ENCODE assay signal across 25 cellular contexts in the genomic region with DNA sequence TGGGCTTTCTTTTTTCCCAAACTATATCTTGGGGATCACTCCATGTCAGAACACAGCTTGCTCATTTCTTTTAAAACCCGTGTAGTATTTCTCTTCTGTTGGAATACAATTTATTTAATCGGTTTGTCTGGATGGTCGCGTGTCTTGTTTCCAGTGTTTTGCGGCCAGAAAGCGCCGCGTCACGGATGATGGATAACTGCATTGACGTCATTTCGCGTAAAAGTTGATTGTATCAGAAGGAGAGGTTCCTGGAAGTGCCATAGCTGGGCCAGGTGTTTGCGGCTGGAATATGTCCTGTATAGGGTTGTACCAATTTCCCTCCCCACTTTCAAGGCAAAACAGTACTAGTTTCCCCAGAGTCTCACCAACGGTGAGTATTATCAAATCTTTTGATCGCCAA. TPM values are rescaled to one million over a fixed set of nuclear protein-coding genes. Genes with fewer than 3 reads are reported as not detected.
DNase-seq lines count a peak whose midpoint lies in the region; ATAC-seq lines count a peak whose summit lies in the region.
"Had no signal": no experiment of that assay in that cellular context is flagged by ENCODE, and none has a peak within 500 bp of the region (broad histone marks: within the 10 kb centered on the region; RNA-seq: fewer than 3 reads in every experiment).

No MANE protein-coding gene starts in this region.

- H3K4me1 Mint-ChIP-seq in activated naive CD4-positive, alpha-beta T cell treated with anti-CD3 and anti-CD28 coated beads, Interleukin-2, amount 50 U/mL, for 24 hours: no peaks in the 10 kb centered on the region
- H3K4me1 Mint-ChIP-seq: CD8-positive, alpha-beta memory T cell; GM23338; H9 had no signal

- no peak for ATAC-seq in GM18511 (IDR thresholded peaks at IDR 0.05; ENCODE audit: unreplicated experiment)
- no peak for ATAC-seq in right cardiac atrium
- ATAC-seq: A549, GM12878, GM23338, HCT116 had no signal

- no peak overlapping the region for H3K27ac ChIP-seq in right cardiac atrium (ENCODE audit: low read length)
- H3K27ac ChIP-seq: A549; BLaER1 treated with 17β-estradiol and CSF1 and Interleukin-3, amounts not matched to agents 10 nM and 100 nM had no signal

- H3K27me3 Mint-ChIP-seq in activated naive CD4-positive, alpha-beta T cell treated with anti-CD3 and anti-CD28 coated beads, Interleukin-2, amount 50 U/mL, for 24 hours: peaks cover 5% of the 10 kb centered on the region

- H3K27ac Mint-ChIP-seq in activated naive CD4-positive, alpha-beta T cell treated with anti-CD3 and anti-CD28 coated beads, Interleukin-2, amount 50 U/mL, for 24 hours: peak overlapping the region; percentile 3
- H3K27ac Mint-ChIP-seq: CD14-positive monocyte; CD4-positive, alpha-beta T cell; CD8-positive, alpha-beta memory T cell; GM23338; H9 had no signal

- no peaks in the 10 kb centered on the region for H3K36me3 Mint-ChIP-seq in activated naive CD4-positive, alpha-beta T cell treated with anti-CD3 and anti-CD28 coated beads, Interleukin-2, amount 50 U/mL, for 24 hours
- H3K36me3 Mint-ChIP-seq: CD14-positive monocyte had no signal

- H3K9me3 ChIP-seq in right cardiac atrium (ENCODE audit: control insufficient read depth, low read length): no peaks in the 10 kb centered on the region
- H3K9me3 ChIP-seq: A549; BE2C; BLaER1 treated with 17β-estradiol and CSF1 and Interleukin-3, amounts not matched to agents 10 nM and 100 nM had no signal

- no peaks in the 10 kb centered on the region for H3K4me1 ChIP-seq in right cardiac atrium (ENCODE audit: control insufficient read depth, insufficient read depth, low read length)
- H3K4me1 ChIP-seq: BE2C had no signal

- 93% methylated on average over 15 of the region's 15 CpGs for WGBS in right cardiac atrium

- intact Hi-C loops in right cardiac atrium (cut with DNase I): no loop called here

- no peak overlapping the region for H3K4me3 ChIP-seq in right cardiac atrium (ENCODE audit: low read length)
- H3K4me3 ChIP-seq: A549; BLaER1 treated with 17β-estradiol and CSF1 and Interleukin-3, amounts not matched to agents 10 nM and 100 nM; GM12878; GM23338 had no signal

- in situ Hi-C loops in KBM-7 (cut with MboI; ENCODE audit: low pct_unique_long_range_greater_than_20kb, low sequenced_read_pairs): no loop called here

- H3K9me3 Mint-ChIP-seq in activated naive CD4-positive, alpha-beta T cell treated with anti-CD3 and anti-CD28 coated beads, Interleukin-2, amount 50 U/mL, for 24 hours: no peaks in the 10 kb centered on the region
- H3K9me3 Mint-ChIP-seq: CD4-positive, alpha-beta T cell had no signal

- H3K27me3 ChIP-seq in right cardiac atrium (ENCODE audit: control insufficient read depth, insufficient read depth): no peaks in the 10 kb centered on the region
- H3K27me3 ChIP-seq: BE2C had no signal

- no peak overlapping the region for H3K4me3 Mint-ChIP-seq in activated naive CD4-positive, alpha-beta T cell treated with anti-CD3 and anti-CD28 coated beads, Interleukin-2, amount 50 U/mL, for 24 hours
- H3K4me3 Mint-ChIP-seq: CD14-positive monocyte; CD4-positive, alpha-beta T cell; CD8-positive, alpha-beta memory T cell; GM23338; H9 had no signal

- DNase-seq in activated naive CD4-positive, alpha-beta T cell treated with anti-CD3 and anti-CD28 coated beads, Interleukin-2, amount 50 U/mL, for 16 hours: no peak
- peak; percentile 72 for DNase-seq in KBM-7
- DNase-seq in SHP77 treated with DMSO at 0.1 percent for 48 hours (lab: John Stamatoyannopoulos, UW): peak; percentile 95
- peak; percentile 22 for DNase-seq in islet precursor cell
- no peak for DNase-seq in right cardiac atrium
- DNase-seq: 8988T; ACHN; AML-193; BE2C; CD4-positive, alpha-beta T cell; CD8-positive, alpha-beta memory T cell; DMS53; DND-41; EL; GDM1; H9 had no signal

RNA-seq across cellular contexts. Expression of a gene that starts 9.7 kb away (rescaled TPM):
- total RNA-seq in right cardiac atrium: not detected
- polyA plus RNA-seq in right cardiac atrium: not detected
- total RNA-seq: CD4-positive, alpha-beta T cell; CD8-positive, alpha-beta memory T cell; GM12878; GM23338; H4; H9 had no signal
- polyA plus RNA-seq: A549; CD14-positive monocyte; CD8-positive, alpha-beta memory T cell; GM12878; GM23338 had no signal

RNA-seq across cellular contexts. Expression of a gene that starts 32.5 kb away (rescaled TPM):
- total RNA-seq in right cardiac atrium: not detected
- not detected for polyA plus RNA-seq in right cardiac atrium
- total RNA-seq: CD4-positive, alpha-beta T cell; CD8-positive, alpha-beta memory T cell; GM12878; GM23338; H4; H9 had no signal
- polyA plus RNA-seq: A549; CD14-positive monocyte; CD8-positive, alpha-beta memory T cell; GM12878; GM23338 had no signal

RNA-seq across cellular contexts. Expression of a gene that starts 58.5 kb away (rescaled TPM):
- not detected for total RNA-seq in right cardiac atrium
- polyA plus RNA-seq in right cardiac atrium: not detected
- total RNA-seq: CD4-positive, alpha-beta T cell; CD8-positive, alpha-beta memory T cell; GM12878; GM23338; H4; H9 had no signal
- polyA plus RNA-seq: A549; CD14-positive monocyte; CD8-positive, alpha-beta memory T cell; GM12878; GM23338 had no signal

Comparison
In these comparisons a context has a peak if more than half of its experiments do, and no peak if none do; other contexts are left out.
1. DNase-seq: peak in KBM-7 (single experiment), SHP77 treated with DMSO at 0.1 percent for 48 hours (single experiment) and islet precursor cell (single experiment); none in activated naive CD4-positive, alpha-beta T cell treated with anti-CD3 and anti-CD28 coated beads, Interleukin-2, amount 50 U/mL, for 16 hours (single experiment) and right cardiac atrium (0 of 3).